Comparison of ENCODE assay signal across 1 cellular context in genomic region chr20:44288252-44288651, GRCh38.
TF ChIP-seq lines count a peak whose summit lies in the region.

No MANE protein-coding gene starts in this region.

TF ChIP-seq in GM12878, 131 proteins besides CTCF, POLR2A, EP300 and RAD21 (continued from another document):
- TF ChIP-seq IRF5 (IDR thresholded peaks at IDR 0.05; ENCODE audit: borderline replicate concordance) (no peak), FOXK2 (IDR thresholded peaks at IDR 0.05) (no peak), ZNF274 (IDR thresholded peaks at IDR 0.05; ENCODE audit: insufficient read depth, insufficient read length) (no peak), PAX8 (IDR thresholded peaks at IDR 0.05) (no peak)
